ENCODE assay signal across 9 cellular contexts in genomic region chr13:98144501-98145350, GRCh38. TPM values are rescaled to one million over a fixed set of nuclear protein-coding genes. Genes with fewer than 3 reads are reported as not detected.
A peak's percentile ranks its signal among the peaks of the same experiment; 100 is the strongest.
DNase-seq lines count a peak whose midpoint lies in the region; ATAC-seq and TF ChIP-seq lines count a peak whose summit lies in the region.
"Had no signal": no experiment of that assay in that cellular context is flagged by ENCODE, and none has a peak within 500 bp of the region (broad histone marks: within the 10 kb centered on the region; RNA-seq: fewer than 3 reads in every experiment).

No MANE protein-coding gene starts in this region.

- no peaks in the 10 kb centered on the region for H3K36me3 ChIP-seq in ACC112 (ENCODE audit: insufficient read depth, low read length)

- H3K27ac ChIP-seq in ACC112 (ENCODE audit: low read depth, low read length): peak overlapping the region; percentile 15; the same call in 1 of the 2 replicates

- in situ Hi-C loops in SK-MEL-5 (cut with HindIII; ENCODE audit: low pct_unique_long_range_greater_than_20kb, low sequenced_read_pairs): loop anchor here (25.0 kb wide), 1 partner anchor 268 kb away; no protein-coding TSS in a partner anchor
- in situ Hi-C loops in GM13977 (cut with MboI; ENCODE audit: low pct_unique_long_range_greater_than_20kb, low sequenced_read_pairs, unreplicated experiment): no loop called here

- H3K79me2 ChIP-seq in ACC112 (ENCODE audit: control insufficient read depth, insufficient read depth, low read length, unreplicated experiment): peaks cover 39% of the 10 kb centered on the region

- peak overlapping the region; percentile 86 for H3K4me3 ChIP-seq in ACC112 (ENCODE audit: low read depth, low read length)

- H3K4me1 ChIP-seq in ACC112 (ENCODE audit: control insufficient read depth, insufficient read depth, low read length, unreplicated experiment): peaks cover 21% of the 10 kb centered on the region

- ATAC-seq in GM21367 (IDR thresholded peaks at IDR 0.05; ENCODE audit: unreplicated experiment) (no peak), GM21390 (IDR thresholded peaks at IDR 0.05; ENCODE audit: unreplicated experiment) (no peak)

- DNase-seq in GM03348 (ENCODE audit: low spot score) (peak; percentile 52), SK-MEL-5 (ENCODE audit: low read depth, low spot score) (peak; percentile 58), foreskin melanocyte (peak; percentile 71), pons (ENCODE audit: low spot score) (peak; percentile 60), GM13977 (ENCODE audit: low spot score) (no peak)

- TF ChIP-seq CTCF in GM13977 (IDR thresholded peaks at IDR 0.05; ENCODE audit: extremely low read depth, insufficient read depth, missing control alignments): no peak

- H2AFZ ChIP-seq in ACC112 (ENCODE audit: low read length, unreplicated experiment): peak overlapping the region; percentile 87

- no peaks in the 10 kb centered on the region for H3K27me3 ChIP-seq in ACC112 (ENCODE audit: insufficient read depth, low read length)

RNA-seq across cellular contexts. Expression of gene FARP1, which starts 1.8 kb away (rescaled TPM):
- total RNA-seq in SK-MEL-5 (2014; rRNA removed; shearing (Covaris generic)): 39.8 and 49.0 TPM in 2 replicates
- polyA plus RNA-seq in SK-MEL-5 (2015; cell fraction: cytosol; rRNA removed): 71.4 and 92.7 TPM in 2 replicates
- 115 and 209 TPM in 2 replicates for polyA plus RNA-seq in SK-MEL-5 (2015; cell fraction: nucleus; rRNA removed)

RNA-seq across cellular contexts. Expression of gene RNF113B, which starts 32.3 kb away (rescaled TPM):
- total RNA-seq in SK-MEL-5 (2014; rRNA removed; shearing (Covaris generic)): not detected in 2 replicates
- not detected in 2 replicates for polyA plus RNA-seq in SK-MEL-5 (2015; cell fraction: cytosol; rRNA removed)
- polyA plus RNA-seq in SK-MEL-5 (2015; cell fraction: nucleus; rRNA removed): not detected in 2 replicates
- total RNA-seq: mononuclear cell had no signal
